17 cellular contexts compared by ENCODE assay signal in genomic region chr14:62138593-62138992, GRCh38.
"Had no signal": no experiment of that assay in that cellular context is flagged by ENCODE, and none has a peak within 500 bp of the region (broad histone marks: within the 10 kb centered on the region; RNA-seq: fewer than 3 reads in every experiment).

No MANE protein-coding gene starts in this region.

- H3K4me1 ChIP-seq: gastroesophageal sphincter, right lobe of liver, transverse colon had no signal

- H3K27me3 ChIP-seq: right lobe of liver had no signal

- DNase-seq: activated CD4-positive, alpha-beta T cell treated with anti-CD3 and anti-CD28 coated beads for 48 hours; activated naive CD4-positive, alpha-beta T cell treated with anti-CD3 and anti-CD28 coated beads for 36 hours; central memory CD4-positive, alpha-beta T cell; effector CD8-positive, alpha-beta T cell; kidney glomerular epithelial cell; mammary epithelial cell; mucosa of descending colon; naive thymus-derived CD8-positive, alpha-beta T cell; right lobe of liver; stimulated activated naive CD4-positive, alpha-beta T cell; substantia nigra; T-helper 9 cell; transverse colon had no signal

- H3K9me3 ChIP-seq: gastroesophageal sphincter, mucosa of descending colon, right lobe of liver, transverse colon had no signal

- H3K4me3 ChIP-seq: coronary artery, gastroesophageal sphincter, mucosa of descending colon, right lobe of liver, transverse colon had no signal

- H3K27ac ChIP-seq: coronary artery, gastroesophageal sphincter, right lobe of liver, transverse colon, VCaP had no signal

- H3K36me3 ChIP-seq: gastroesophageal sphincter, right lobe of liver, transverse colon had no signal

- ATAC-seq: activated T-helper 17 cell treated with anti-CD3 and anti-CD28 coated beads, Interleukin-2, amount 50 U/mL, for 72 hours; gastroesophageal sphincter; mucosa of descending colon; naive thymus-derived CD8-positive, alpha-beta T cell; right lobe of liver had no signal
